1 cellular context compared by ENCODE assay signal in genomic region chr17:8248751-8249607, GRCh38.
A peak's percentile ranks its signal among the peaks of the same experiment; 100 is the strongest.
TF ChIP-seq lines count a peak whose summit lies in the region.

PFAS (plus strand) TSS chr17:8249289; CDS start chr17:8253938, 4,649 bp downstream.

TF ChIP-seq in HCT116, 20 proteins besides CTCF, POLR2A, EP300 and RAD21 (continued from another document):
- no peak for TF ChIP-seq ZBTB33 (IDR thresholded peaks at IDR 0.05; ENCODE audit: extremely low read depth, insufficient replicate concordance, low read length)
- peak; percentile 50 for TF ChIP-seq YY1 (IDR thresholded peaks at IDR 0.05; ENCODE audit: extremely low read depth, insufficient replicate concordance, low read depth, low read length)
- TF ChIP-seq ELF1 (IDR thresholded peaks at IDR 0.05; ENCODE audit: borderline replicate concordance, low read depth), result no peak
- TF ChIP-seq SRF (IDR thresholded peaks at IDR 0.05; ENCODE audit: low read depth), result peak; percentile 93
- TF ChIP-seq EZH2 (IDR thresholded peaks at IDR 0.05), result no peak
